In the genomic region with DNA sequence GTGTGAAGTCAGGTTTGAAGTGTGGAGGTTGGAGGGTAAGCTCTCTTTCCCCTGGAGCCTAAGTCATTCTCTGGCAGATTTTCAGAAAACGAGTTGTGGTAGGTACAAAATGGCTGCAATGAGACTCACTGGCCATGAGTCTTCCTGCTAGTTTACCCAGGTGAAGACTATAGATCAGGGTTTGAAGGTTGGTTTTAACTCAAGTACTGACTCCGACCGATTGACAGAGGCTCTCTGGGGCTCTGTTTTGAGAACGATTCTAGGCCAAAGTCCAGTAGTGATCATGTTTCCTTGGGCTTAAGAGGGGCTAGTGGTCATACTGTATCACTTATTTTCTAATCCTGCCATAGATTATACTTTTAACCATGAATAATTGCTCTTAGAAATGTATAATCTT, we compare ENCODE assay signal across 24 cellular contexts.
"Had no signal": no experiment of that assay in that cellular context is flagged by ENCODE, and none has a peak within 500 bp of the region (broad histone marks: within the 10 kb centered on the region; RNA-seq: fewer than 3 reads in every experiment).

No MANE protein-coding gene starts in this region.

- H3K27ac Mint-ChIP-seq: activated B cell treated with CpG ODN at 0.5 μM for 24 hours; activated CD4-positive, alpha-beta T cell treated with anti-CD3 and anti-CD28 coated beads, Interleukin-2, amount 10 ng/mL, durations not matched to agents 24 days and 14 days; activated CD8-positive, alpha-beta memory T cell treated with anti-CD3 and anti-CD28 coated beads, Interleukin-2, amount 10 ng/mL, durations not matched to agents 7 days and 5 days; activated naive CD4-positive, alpha-beta T cell treated with anti-CD3 and anti-CD28 coated beads, Interleukin-2, amount 50 U/mL, for 24 hours; activated T-cell treated with anti-CD3 and anti-CD28 coated beads, Interleukin-2, amount 50 U/mL, for 24 hours; activated T-helper 1 cell treated with anti-CD3 and anti-CD28 coated beads, Interleukin-12 subunit alpha, Interleukin-12 subunit beta, Interleukin-2, Interleukin-4 antibody, amounts not matched to agents 30 ng/mL and 10 ng/mL and 1 ng/mL, durations not matched to agents 14 hours and 24 hours and 36 hours; T-cell had no signal

- H3K4me2 ChIP-seq: PC-9 had no signal

- H2AFZ ChIP-seq: PC-9 had no signal

- DNase-seq: activated B cell treated with CpG ODN at 0.5 μM for 24 hours; activated CD4-positive, alpha-beta T cell treated with anti-CD3 and anti-CD28 coated beads for 1 hour; activated CD4-positive, alpha-beta T cell treated with anti-CD3 and anti-CD28 coated beads, Interleukin-2, amount 10 ng/mL, durations not matched to agents 24 days and 14 days; activated CD4-positive, alpha-beta T cell treated with anti-CD3 and anti-CD28 coated beads, Interleukin-2, amount 50 U/mL, for 48 hours; activated CD8-positive, alpha-beta memory T cell treated with anti-CD3 and anti-CD28 coated beads, Interleukin-2, amount 10 ng/mL, durations not matched to agents 7 days and 5 days; activated effector memory CD4-positive, alpha-beta T cell treated with Interleukin-2 at 50 U/mL for 16 hours; activated naive CD4-positive, alpha-beta T cell; activated T-cell treated with anti-CD3 and anti-CD28 coated beads, Interleukin-2, amount 50 U/mL, for 24 hours; aorta; central memory CD4-positive, alpha-beta T cell; MG63; NCI-H1105 treated with DMSO at 0.1 percent for 48 hours; NCI-H1436 treated with DMSO at 0.1 percent for 48 hours; NCI-H187; NCI-H2081; NCI-H524; PC-9; SHP77 treated with DMSO at 0.1 percent for 48 hours; T-cell; T-helper 2 cell; T1000 had no signal

- H3K4me3 ChIP-seq: breast epithelium, MG63, PC-9 had no signal

- H3K36me3 ChIP-seq: breast epithelium, MG63 had no signal

- H3K9me3 Mint-ChIP-seq: activated B cell treated with CpG ODN at 0.5 μM for 24 hours; activated CD4-positive, alpha-beta T cell treated with anti-CD3 and anti-CD28 coated beads, Interleukin-2, amount 10 ng/mL, durations not matched to agents 24 days and 14 days; activated naive CD4-positive, alpha-beta T cell treated with anti-CD3 and anti-CD28 coated beads, Interleukin-2, amount 50 U/mL, for 24 hours; activated T-cell treated with anti-CD3 and anti-CD28 coated beads, Interleukin-2, amount 50 U/mL, for 24 hours; activated T-helper 1 cell treated with anti-CD3 and anti-CD28 coated beads, Interleukin-12 subunit alpha, Interleukin-12 subunit beta, Interleukin-2, Interleukin-4 antibody, amounts not matched to agents 30 ng/mL and 10 ng/mL and 1 ng/mL, durations not matched to agents 14 hours and 24 hours and 36 hours had no signal

- H3K9me3 ChIP-seq: breast epithelium, MG63 had no signal

- H3K27me3 ChIP-seq: breast epithelium had no signal

- H3K36me3 Mint-ChIP-seq: activated CD8-positive, alpha-beta memory T cell treated with anti-CD3 and anti-CD28 coated beads, Interleukin-2, amount 10 ng/mL, durations not matched to agents 7 days and 5 days; activated naive CD4-positive, alpha-beta T cell treated with anti-CD3 and anti-CD28 coated beads, Interleukin-2, amount 50 U/mL, for 24 hours; T-cell had no signal

- H3K4me1 Mint-ChIP-seq: activated B cell treated with CpG ODN at 0.5 μM for 24 hours; activated CD4-positive, alpha-beta T cell treated with anti-CD3 and anti-CD28 coated beads, Interleukin-2, amount 10 ng/mL, durations not matched to agents 24 days and 14 days; activated CD8-positive, alpha-beta memory T cell treated with anti-CD3 and anti-CD28 coated beads, Interleukin-2, amount 10 ng/mL, durations not matched to agents 7 days and 5 days; activated naive CD4-positive, alpha-beta T cell treated with anti-CD3 and anti-CD28 coated beads, Interleukin-2, amount 50 U/mL, for 24 hours; T-cell had no signal

- H3K4me3 Mint-ChIP-seq: activated B cell treated with CpG ODN at 0.5 μM for 24 hours; activated CD4-positive, alpha-beta T cell treated with anti-CD3 and anti-CD28 coated beads, Interleukin-2, amount 10 ng/mL, durations not matched to agents 24 days and 14 days; activated CD8-positive, alpha-beta memory T cell treated with anti-CD3 and anti-CD28 coated beads, Interleukin-2, amount 10 ng/mL, durations not matched to agents 7 days and 5 days; activated naive CD4-positive, alpha-beta T cell treated with anti-CD3 and anti-CD28 coated beads, Interleukin-2, amount 50 U/mL, for 24 hours; activated T-cell treated with anti-CD3 and anti-CD28 coated beads, Interleukin-2, amount 50 U/mL, for 24 hours; activated T-helper 1 cell treated with anti-CD3 and anti-CD28 coated beads, Interleukin-12 subunit alpha, Interleukin-12 subunit beta, Interleukin-2, Interleukin-4 antibody, amounts not matched to agents 30 ng/mL and 10 ng/mL and 1 ng/mL, durations not matched to agents 14 hours and 24 hours and 36 hours; T-cell had no signal

- H3K4me1 ChIP-seq: breast epithelium had no signal

- ATAC-seq: activated CD8-positive, alpha-beta memory T cell treated with anti-CD3 and anti-CD28 coated beads, Interleukin-2, amount 10 ng/mL, durations not matched to agents 7 days and 5 days; T-cell had no signal

- H3K27ac ChIP-seq: breast epithelium, PC-9 had no signal

- H3K27me3 Mint-ChIP-seq: activated CD4-positive, alpha-beta T cell treated with anti-CD3 and anti-CD28 coated beads, Interleukin-2, amount 10 ng/mL, durations not matched to agents 24 days and 14 days; activated T-cell treated with anti-CD3 and anti-CD28 coated beads, Interleukin-2, amount 50 U/mL, for 24 hours had no signal
